1 cellular context compared by ENCODE assay signal in genomic region chr6:166999145-166999844, GRCh38.
TF ChIP-seq lines count a peak whose summit lies in the region.

A gene with protein sequence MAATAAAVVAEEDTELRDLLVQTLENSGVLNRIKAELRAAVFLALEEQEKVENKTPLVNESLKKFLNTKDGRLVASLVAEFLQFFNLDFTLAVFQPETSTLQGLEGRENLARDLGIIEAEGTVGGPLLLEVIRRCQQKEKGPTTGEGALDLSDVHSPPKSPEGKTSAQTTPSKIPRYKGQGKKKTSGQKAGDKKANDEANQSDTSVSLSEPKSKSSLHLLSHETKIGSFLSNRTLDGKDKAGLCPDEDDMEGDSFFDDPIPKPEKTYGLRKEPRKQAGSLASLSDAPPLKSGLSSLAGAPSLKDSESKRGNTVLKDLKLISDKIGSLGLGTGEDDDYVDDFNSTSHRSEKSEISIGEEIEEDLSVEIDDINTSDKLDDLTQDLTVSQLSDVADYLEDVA (plus strand): TSS chr6:166999397. CDS start chr6:166999413, 16 bp downstream.

TF ChIP-seq in HepG2, 621 proteins besides CTCF, POLR2A, EP300 and RAD21 (continued from another document and continues in another):
- TF ChIP-seq ZHX2 (IDR thresholded peaks at IDR 0.05; ENCODE audit: low read depth) (peak; percentile 72; the same call in 1 of the 2 replicates), ZHX2 (CRISPR knock-in tag; IDR thresholded peaks at IDR 0.05; ENCODE audit: borderline replicate concordance) (peak; percentile 36; the same call in 1 of the 2 replicates), ZFP36L1 (CRISPR knock-in tag; IDR thresholded peaks at IDR 0.05) (no peak), ZNF280B (CRISPR knock-in tag; IDR thresholded peaks at IDR 0.05; ENCODE audit: borderline replicate concordance) (peak; percentile 14; the same call in 1 of the 2 replicates), JARID2 (CRISPR knock-in tag; IDR thresholded peaks at IDR 0.05; ENCODE audit: insufficient replicate concordance) (peak; percentile 31), ZNF484 (CRISPR knock-in tag; IDR thresholded peaks at IDR 0.05; ENCODE audit: borderline replicate concordance, low read depth) (no peak), EED (CRISPR knock-in tag; IDR thresholded peaks at IDR 0.05) (peak; percentile 66; the same call in 1 of the 2 replicates), PAX8 (CRISPR knock-in tag; IDR thresholded peaks at IDR 0.05; ENCODE audit: borderline replicate concordance) (no peak), NR2F2 (IDR thresholded peaks at IDR 0.05; ENCODE audit: borderline replicate concordance, low read depth) (peak; percentile 12; the same call in 1 of the 2 replicates), ZBTB7A (CRISPR knock-in tag; IDR thresholded peaks at IDR 0.05) (peak; percentile 54; the same call in 1 of the 2 replicates), ZNF572 (CRISPR knock-in tag; IDR thresholded peaks at IDR 0.05) (no peak), ZFX (CRISPR knock-in tag; IDR thresholded peaks at IDR 0.05; ENCODE audit: low read depth) (peak; percentile 91), HNF4A (CRISPR knock-in tag; IDR thresholded peaks at IDR 0.05) (no peak), ZNF407 (CRISPR knock-in tag; IDR thresholded peaks at IDR 0.05; ENCODE audit: not compliant biosample characterization) (peak; percentile 60), ZBTB4 (CRISPR knock-in tag; IDR thresholded peaks at IDR 0.05; ENCODE audit: borderline replicate concordance) (no peak; the same call in 1 of the 2 replicates), TOE1 (CRISPR knock-in tag; IDR thresholded peaks at IDR 0.05) (0 out of 2 replicates have a peak, but pooled peaks have one; percentile 36), ZNF781 (CRISPR knock-in tag; IDR thresholded peaks at IDR 0.05; ENCODE audit: borderline replicate concordance, not compliant biosample characterization) (no peak), HNRNPH1 (optimal IDR thresholded peaks at IDR 0.05; ENCODE audit: low read depth, low read length) (no peak), BRCA1 (CRISPR knock-in tag; IDR thresholded peaks at IDR 0.05) (peak; percentile 61; the same call in 1 of the 2 replicates), ZNF776 (CRISPR knock-in tag; IDR thresholded peaks at IDR 0.05) (peak; percentile 63), ISL2 (CRISPR knock-in tag; IDR thresholded peaks at IDR 0.05) (no peak; the same call in 1 of the 2 replicates), ZNF337 (CRISPR knock-in tag; IDR thresholded peaks at IDR 0.05; ENCODE audit: borderline replicate concordance, low read depth) (no peak)
- TF ChIP-seq, protein P1, sequence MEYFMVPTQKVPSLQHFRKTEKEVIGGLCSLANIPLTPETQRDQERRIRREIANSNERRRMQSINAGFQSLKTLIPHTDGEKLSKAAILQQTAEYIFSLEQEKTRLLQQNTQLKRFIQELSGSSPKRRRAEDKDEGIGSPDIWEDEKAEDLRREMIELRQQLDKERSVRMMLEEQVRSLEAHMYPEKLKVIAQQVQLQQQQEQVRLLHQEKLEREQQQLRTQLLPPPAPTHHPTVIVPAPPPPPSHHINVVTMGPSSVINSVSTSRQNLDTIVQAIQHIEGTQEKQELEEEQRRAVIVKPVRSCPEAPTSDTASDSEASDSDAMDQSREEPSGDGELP (IDR thresholded peaks at IDR 0.05; ENCODE audit: borderline replicate concordance, low read depth), result peak; percentile 5; the same call in 1 of the 2 replicates
- TF ChIP-seq, protein P2, sequence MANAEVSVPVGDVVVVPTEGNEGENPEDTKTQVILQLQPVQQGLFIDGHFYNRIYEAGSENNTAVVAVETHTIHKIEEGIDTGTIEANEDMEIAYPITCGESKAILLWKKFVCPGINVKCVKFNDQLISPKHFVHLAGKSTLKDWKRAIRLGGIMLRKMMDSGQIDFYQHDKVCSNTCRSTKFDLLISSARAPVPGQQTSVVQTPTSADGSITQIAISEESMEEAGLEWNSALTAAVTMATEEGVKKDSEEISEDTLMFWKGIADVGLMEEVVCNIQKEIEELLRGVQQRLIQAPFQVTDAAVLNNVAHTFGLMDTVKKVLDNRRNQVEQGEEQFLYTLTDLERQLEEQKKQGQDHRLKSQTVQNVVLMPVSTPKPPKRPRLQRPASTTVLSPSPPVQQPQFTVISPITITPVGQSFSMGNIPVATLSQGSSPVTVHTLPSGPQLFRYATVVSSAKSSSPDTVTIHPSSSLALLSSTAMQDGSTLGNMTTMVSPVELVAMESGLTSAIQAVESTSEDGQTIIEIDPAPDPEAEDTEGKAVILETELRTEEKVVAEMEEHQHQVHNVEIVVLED (CRISPR knock-in tag; IDR thresholded peaks at IDR 0.05; ENCODE audit: borderline replicate concordance), result peak; percentile 99
- TF ChIP-seq, protein P3, sequence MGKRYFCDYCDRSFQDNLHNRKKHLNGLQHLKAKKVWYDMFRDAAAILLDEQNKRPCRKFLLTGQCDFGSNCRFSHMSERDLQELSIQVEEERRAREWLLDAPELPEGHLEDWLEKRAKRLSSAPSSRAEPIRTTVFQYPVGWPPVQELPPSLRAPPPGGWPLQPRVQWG (CRISPR knock-in tag; IDR thresholded peaks at IDR 0.05; ENCODE audit: borderline replicate concordance, low read depth), result no peak
- TF ChIP-seq, protein P4, sequence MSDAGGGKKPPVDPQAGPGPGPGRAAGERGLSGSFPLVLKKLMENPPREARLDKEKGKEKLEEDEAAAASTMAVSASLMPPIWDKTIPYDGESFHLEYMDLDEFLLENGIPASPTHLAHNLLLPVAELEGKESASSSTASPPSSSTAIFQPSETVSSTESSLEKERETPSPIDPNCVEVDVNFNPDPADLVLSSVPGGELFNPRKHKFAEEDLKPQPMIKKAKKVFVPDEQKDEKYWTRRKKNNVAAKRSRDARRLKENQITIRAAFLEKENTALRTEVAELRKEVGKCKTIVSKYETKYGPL (CRISPR knock-in tag; IDR thresholded peaks at IDR 0.05), result peak; percentile 20; the same call in 1 of the 2 replicates
